In genomic region chr6:140203611-140204553, GRCh38 we compare ENCODE assay signal across 13 cellular contexts.
DNase-seq lines count a peak whose midpoint lies in the region; FAIRE-seq and TF ChIP-seq lines count a peak whose summit lies in the region.
"Had no signal": no experiment of that assay in that cellular context is flagged by ENCODE, and none has a peak within 500 bp of the region (broad histone marks: within the 10 kb centered on the region; RNA-seq: fewer than 3 reads in every experiment).

No MANE protein-coding gene starts in this region.

- no peak overlapping the region for H3K27ac ChIP-seq in astrocyte (ENCODE audit: low read depth, low read length)
- H3K27ac ChIP-seq: RWPE1 had no signal

- H3K9ac ChIP-seq in astrocyte (ENCODE audit: low read length), result no peak overlapping the region

- TF ChIP-seq CTCF in astrocyte (IDR thresholded peaks at IDR 0.05; ENCODE audit: insufficient read depth, low read depth, low read length), result no peak

- H3K4me3 ChIP-seq in astrocyte (ENCODE audit: insufficient read depth, low read depth, low read length), result no peak overlapping the region

- no peak overlapping the region for H2AFZ ChIP-seq in astrocyte (ENCODE audit: low read depth, low read length)

- no peaks in the 10 kb centered on the region for H3K27me3 ChIP-seq in astrocyte (ENCODE audit: insufficient read depth, low read length)

- peak overlapping the region; percentile 44 for H3K4me2 ChIP-seq in astrocyte (ENCODE audit: low read length)

- no peaks in the 10 kb centered on the region for H3K36me3 Mint-ChIP-seq in astrocyte (ENCODE audit: low read depth, unreplicated experiment)
- H3K36me3 Mint-ChIP-seq: activated naive CD8-positive, alpha-beta T cell treated with anti-CD3 and anti-CD28 coated beads for 36 hours; CD4-positive, CD25-positive, alpha-beta regulatory T cell; naive thymus-derived CD4-positive, alpha-beta T cell had no signal

- no peaks in the 10 kb centered on the region for H3K9me3 ChIP-seq in astrocyte (ENCODE audit: insufficient read depth, low read depth, low read length)

- DNase-seq in AG20443 (ENCODE audit: low spot score) (peak; percentile 6), LHCN-M2 (ENCODE audit: low read depth) (peak; percentile 12), astrocyte (ENCODE audit: low read depth) (peak; percentile 52), iris pigment epithelial cell (ENCODE audit: low read depth) (peak; percentile 84), AML-193 (lab: John Stamatoyannopoulos, UW) (no peak), SIG-M5 (lab: John Stamatoyannopoulos, UW) (no peak), KG1 (lab: John Stamatoyannopoulos, UW) (no peak), hippocampal formation (lab: John Stamatoyannopoulos, UW) (no peak)
- DNase-seq: activated naive CD8-positive, alpha-beta T cell treated with anti-CD3 and anti-CD28 coated beads for 36 hours; CD4-positive, CD25-positive, alpha-beta regulatory T cell; naive thymus-derived CD4-positive, alpha-beta T cell; NCI-H2081 treated with DMSO at 0.1 percent for 48 hours had no signal

- H3K4me1 ChIP-seq in astrocyte (ENCODE audit: insufficient read depth, low read length), result peaks cover 7% of the 10 kb centered on the region

- H3K4me3 Mint-ChIP-seq in astrocyte (ENCODE audit: unreplicated experiment), result no peak overlapping the region
- H3K4me3 Mint-ChIP-seq: activated naive CD8-positive, alpha-beta T cell treated with anti-CD3 and anti-CD28 coated beads for 36 hours; CD4-positive, CD25-positive, alpha-beta regulatory T cell; naive thymus-derived CD4-positive, alpha-beta T cell had no signal

- H4K20me1 ChIP-seq in astrocyte (ENCODE audit: insufficient read depth, low read length), result no peaks in the 10 kb centered on the region

- FAIRE-seq in astrocyte (lab: Jason Lieb, UNC), result peak; percentile 67

- no peaks in the 10 kb centered on the region for H3K79me2 ChIP-seq in astrocyte (ENCODE audit: insufficient read depth, low read length)

- H3K36me3 ChIP-seq in astrocyte (ENCODE audit: insufficient read depth, low read length), result no peaks in the 10 kb centered on the region

- no peaks in the 10 kb centered on the region for H3K9me3 Mint-ChIP-seq in astrocyte (ENCODE audit: unreplicated experiment)
- H3K9me3 Mint-ChIP-seq: activated naive CD8-positive, alpha-beta T cell treated with anti-CD3 and anti-CD28 coated beads for 36 hours had no signal

- peaks cover 9% of the 10 kb centered on the region for H3K4me1 Mint-ChIP-seq in astrocyte (ENCODE audit: low read depth, unreplicated experiment)
- H3K4me1 Mint-ChIP-seq: activated naive CD8-positive, alpha-beta T cell treated with anti-CD3 and anti-CD28 coated beads for 36 hours; CD4-positive, CD25-positive, alpha-beta regulatory T cell; naive thymus-derived CD4-positive, alpha-beta T cell had no signal

- peak overlapping the region; percentile 5 for H3K27ac Mint-ChIP-seq in astrocyte (ENCODE audit: unreplicated experiment)
- H3K27ac Mint-ChIP-seq: activated naive CD8-positive, alpha-beta T cell treated with anti-CD3 and anti-CD28 coated beads for 36 hours; naive thymus-derived CD4-positive, alpha-beta T cell had no signal

- H3K27me3 Mint-ChIP-seq in astrocyte (ENCODE audit: low read depth, unreplicated experiment), result no peaks in the 10 kb centered on the region
- H3K27me3 Mint-ChIP-seq: activated naive CD8-positive, alpha-beta T cell treated with anti-CD3 and anti-CD28 coated beads for 36 hours; naive thymus-derived CD4-positive, alpha-beta T cell had no signal

Comparison
In these comparisons a context has a peak if more than half of its experiments do, and no peak if none do; other contexts are left out.
1. DNase-seq: peak in AG20443 (single experiment), LHCN-M2 (single experiment), astrocyte (single experiment) and iris pigment epithelial cell (single experiment); none in AML-193 (0 of 2), SIG-M5 (single experiment), KG1 (single experiment) and hippocampal formation (0 of 2).